Comparison of ENCODE assay signal across 8 cellular contexts in genomic region chr12:57751788-57752667, GRCh38. TPM values are rescaled to one million over a fixed set of nuclear protein-coding genes. Genes with fewer than 3 reads are reported as not detected.
DNase-seq lines count a peak whose midpoint lies in the region; ATAC-seq, FAIRE-seq and TF ChIP-seq lines count a peak whose summit lies in the region.

Gene CDK4, minus strand, starts transcription at chr12:57752310. Its CDS starts 593 bp downstream, at chr12:57751717.

- H3K4me3 Mint-ChIP-seq in type B pancreatic cell, result peak within 1 kb of the TSS; percentile 98

- H3K27me3 Mint-ChIP-seq in type B pancreatic cell, result peaks cover 34% of the 10 kb centered on the region

- ATAC-seq in HG02852 (IDR thresholded peaks at IDR 0.05; ENCODE audit: unreplicated experiment), result peak; percentile 63
- peak; percentile 89 to 95 (median 92) for ATAC-seq in heart left ventricle

- peak within 1 kb of the TSS; percentile 95 for H3K27ac Mint-ChIP-seq in type B pancreatic cell

- H3K4me3 ChIP-seq in adrenal gland, result peak within 1 kb of the TSS; percentile 30 to 81 (median 68)
- peak within 1 kb of the TSS; percentile 43 to 89 (median 72) for H3K4me3 ChIP-seq in heart left ventricle

- TF ChIP-seq POLR2A in GM12892 (IDR thresholded peaks at IDR 0.05; ENCODE audit: low read depth, low read length) (peak; percentile 85), adrenal gland (IDR thresholded peaks at IDR 0.05) (peak; percentile 82 to 93), heart left ventricle (IDR thresholded peaks at IDR 0.05) (peak in 1 of 2 donors; percentile 69)

- H3K36me3 Mint-ChIP-seq in type B pancreatic cell, result peaks cover 29% of the 10 kb centered on the region

- FAIRE-seq in GM12892 (lab: Jason Lieb, UNC), result peak; percentile 99

- DNase-seq in GM12892 (ENCODE audit: insufficient read length) (peak; percentile 92), NCI-H146 (lab: John Stamatoyannopoulos, UW) (peak; percentile 100), T-helper 1 cell (peak; percentile 99 to 100 (median 99)), adrenal gland (peak; percentile 99 to 100 (median 100)), heart left ventricle (peak; percentile 99 to 100 (median 99)), pons (ENCODE audit: low spot score) (peak; percentile 99), type B pancreatic cell (ENCODE audit: extremely low spot score, unreplicated experiment) (peak; percentile 99)

- WGBS in adrenal gland, 4 donors, result 0 to 4% (median 0%) methylated on average over 19 to 58 of the region's 58 CpGs
- 0% methylated on average over 20 to 58 of the region's 58 CpGs for WGBS in heart left ventricle, 4 donors

- peaks cover 0 to 37% of the 10 kb centered on the region in 2 donors for H3K36me3 ChIP-seq in adrenal gland (replicated peaks in 1 of 2)
- peaks cover 0 to 40% (median 38%) of the 10 kb centered on the region in 9 donors for H3K36me3 ChIP-seq in heart left ventricle

- H3K9me3 ChIP-seq in adrenal gland (replicated peaks in 1 of 3), result no peaks in the 10 kb centered on the region
- H3K9me3 ChIP-seq in heart left ventricle, result no peaks in the 10 kb centered on the region

- TF ChIP-seq CTCF in adrenal gland (IDR thresholded peaks at IDR 0.05) (no peak), heart left ventricle (IDR thresholded peaks at IDR 0.05) (no peak), type B pancreatic cell (conservative IDR thresholded peaks at IDR 0.05) (no peak)

- H3K4me1 Mint-ChIP-seq in type B pancreatic cell (ENCODE audit: unreplicated experiment), result peaks cover 48% of the 10 kb centered on the region

- H3K27me3 ChIP-seq in adrenal gland, result no peaks in the 10 kb centered on the region
- no peaks in the 10 kb centered on the region for H3K27me3 ChIP-seq in heart left ventricle

- peaks cover 8 to 33% of the 10 kb centered on the region in 2 donors for H3K4me1 ChIP-seq in adrenal gland (replicated peaks in 1 of 2)
- peaks cover 0 to 52% (median 33%) of the 10 kb centered on the region in 12 donors for H3K4me1 ChIP-seq in heart left ventricle

- no peaks in the 10 kb centered on the region for H3K9me3 Mint-ChIP-seq in type B pancreatic cell

- intact Hi-C loops in adrenal gland (cut with DNase I), result no loop called here
- intact Hi-C loops in heart left ventricle (cut with DNase I), result loop anchor here in 2 of 10 donors (1.0 to 5.0 kb wide), 2 partner anchors 20 to 60 kb away; partner anchors contain the start of genes EEF1AKMT3 (in 1 of the 2), METTL1 (in 1 of the 2) and OS9 (in 1 of the 2)

- peak within 1 kb of the TSS; percentile 73 to 98 (median 94) for H3K27ac ChIP-seq in adrenal gland
- H3K27ac ChIP-seq in heart left ventricle, result peak within 1 kb of the TSS; percentile 71 to 96 (median 91)

RNA-seq across cellular contexts. Expression of gene CDK4, which starts in this region (rescaled TPM):
- 137 TPM for polyA plus RNA-seq in GM12892 (2012; ENCODE audit: missing spikeins)
- total RNA-seq in adrenal gland (100 to 1,000 TPM in 7 of 8 donors, 10 to 100 TPM in 1; 90.9 to 197 (median 143) TPM), heart left ventricle (10 to 100 TPM; 38.1 to 62.1 (median 50.2) TPM), type B pancreatic cell (ENCODE audit: low replicate concordance) (124 and 193 TPM in 2 replicates)
- polyA plus RNA-seq in adrenal gland (10 to 100 TPM; 46.8 to 78.8 (median 66.1) TPM), heart left ventricle (10 to 100 TPM; 23.4 to 81.9 TPM)

Comparison
In these comparisons a context has a peak if more than half of its experiments do, and no peak if none do; other contexts are left out.
1. Peak in every context shown above with its lines: DNase-seq, ATAC-seq, H3K4me3 ChIP-seq and H3K27ac ChIP-seq.